1 cellular context compared by ENCODE assay signal in the genomic region with DNA sequence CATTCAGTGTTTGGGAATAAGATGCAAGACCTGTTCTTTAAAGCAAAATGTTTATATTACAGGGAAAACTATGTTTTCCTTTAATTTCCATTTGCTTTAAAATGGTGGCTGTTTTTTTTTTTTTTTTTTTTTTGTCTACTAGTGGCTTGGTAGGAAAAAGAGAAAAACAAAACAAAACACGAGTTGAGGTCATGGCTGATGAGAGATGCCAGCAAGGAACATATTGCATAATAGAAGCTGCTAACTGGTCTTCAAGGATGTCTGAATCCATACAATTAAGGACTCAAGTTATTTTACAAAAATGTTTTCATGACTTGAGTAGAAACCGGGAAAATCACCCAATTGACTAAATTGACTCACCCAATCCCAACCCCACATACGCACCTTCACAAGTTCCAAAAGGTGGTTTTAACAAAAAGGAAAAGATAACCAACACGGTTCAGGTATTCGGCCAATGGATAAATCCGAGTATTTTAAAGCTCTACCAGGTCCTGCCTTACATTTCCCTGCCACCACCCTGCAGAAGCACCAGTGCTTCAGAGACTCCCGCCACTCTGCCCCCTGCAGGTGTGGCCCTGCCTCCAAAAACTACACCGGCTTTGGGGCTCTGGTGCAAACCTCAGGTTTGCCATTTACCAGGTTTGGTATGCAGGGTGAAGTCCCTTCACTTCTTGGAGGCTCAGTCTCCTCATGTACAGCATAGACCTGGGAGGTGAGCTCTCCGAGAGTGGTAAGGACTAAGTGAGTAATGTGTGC.
TF ChIP-seq lines count a peak whose summit lies in the region.

No MANE protein-coding gene starts in this region.

TF ChIP-seq in GM23338, 12 proteins besides CTCF, POLR2A, EP300 and RAD21 (continued from another document):
- TF ChIP-seq, protein P1, sequence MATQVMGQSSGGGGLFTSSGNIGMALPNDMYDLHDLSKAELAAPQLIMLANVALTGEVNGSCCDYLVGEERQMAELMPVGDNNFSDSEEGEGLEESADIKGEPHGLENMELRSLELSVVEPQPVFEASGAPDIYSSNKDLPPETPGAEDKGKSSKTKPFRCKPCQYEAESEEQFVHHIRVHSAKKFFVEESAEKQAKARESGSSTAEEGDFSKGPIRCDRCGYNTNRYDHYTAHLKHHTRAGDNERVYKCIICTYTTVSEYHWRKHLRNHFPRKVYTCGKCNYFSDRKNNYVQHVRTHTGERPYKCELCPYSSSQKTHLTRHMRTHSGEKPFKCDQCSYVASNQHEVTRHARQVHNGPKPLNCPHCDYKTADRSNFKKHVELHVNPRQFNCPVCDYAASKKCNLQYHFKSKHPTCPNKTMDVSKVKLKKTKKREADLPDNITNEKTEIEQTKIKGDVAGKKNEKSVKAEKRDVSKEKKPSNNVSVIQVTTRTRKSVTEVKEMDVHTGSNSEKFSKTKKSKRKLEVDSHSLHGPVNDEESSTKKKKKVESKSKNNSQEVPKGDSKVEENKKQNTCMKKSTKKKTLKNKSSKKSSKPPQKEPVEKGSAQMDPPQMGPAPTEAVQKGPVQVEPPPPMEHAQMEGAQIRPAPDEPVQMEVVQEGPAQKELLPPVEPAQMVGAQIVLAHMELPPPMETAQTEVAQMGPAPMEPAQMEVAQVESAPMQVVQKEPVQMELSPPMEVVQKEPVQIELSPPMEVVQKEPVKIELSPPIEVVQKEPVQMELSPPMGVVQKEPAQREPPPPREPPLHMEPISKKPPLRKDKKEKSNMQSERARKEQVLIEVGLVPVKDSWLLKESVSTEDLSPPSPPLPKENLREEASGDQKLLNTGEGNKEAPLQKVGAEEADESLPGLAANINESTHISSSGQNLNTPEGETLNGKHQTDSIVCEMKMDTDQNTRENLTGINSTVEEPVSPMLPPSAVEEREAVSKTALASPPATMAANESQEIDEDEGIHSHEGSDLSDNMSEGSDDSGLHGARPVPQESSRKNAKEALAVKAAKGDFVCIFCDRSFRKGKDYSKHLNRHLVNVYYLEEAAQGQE (IDR thresholded peaks at IDR 0.05; ENCODE audit: unreplicated experiment) = no peak
- TF ChIP-seq EZH2 (IDR thresholded peaks at IDR 0.05; ENCODE audit: low read depth, unreplicated experiment) = no peak
- TF ChIP-seq, protein P2, sequence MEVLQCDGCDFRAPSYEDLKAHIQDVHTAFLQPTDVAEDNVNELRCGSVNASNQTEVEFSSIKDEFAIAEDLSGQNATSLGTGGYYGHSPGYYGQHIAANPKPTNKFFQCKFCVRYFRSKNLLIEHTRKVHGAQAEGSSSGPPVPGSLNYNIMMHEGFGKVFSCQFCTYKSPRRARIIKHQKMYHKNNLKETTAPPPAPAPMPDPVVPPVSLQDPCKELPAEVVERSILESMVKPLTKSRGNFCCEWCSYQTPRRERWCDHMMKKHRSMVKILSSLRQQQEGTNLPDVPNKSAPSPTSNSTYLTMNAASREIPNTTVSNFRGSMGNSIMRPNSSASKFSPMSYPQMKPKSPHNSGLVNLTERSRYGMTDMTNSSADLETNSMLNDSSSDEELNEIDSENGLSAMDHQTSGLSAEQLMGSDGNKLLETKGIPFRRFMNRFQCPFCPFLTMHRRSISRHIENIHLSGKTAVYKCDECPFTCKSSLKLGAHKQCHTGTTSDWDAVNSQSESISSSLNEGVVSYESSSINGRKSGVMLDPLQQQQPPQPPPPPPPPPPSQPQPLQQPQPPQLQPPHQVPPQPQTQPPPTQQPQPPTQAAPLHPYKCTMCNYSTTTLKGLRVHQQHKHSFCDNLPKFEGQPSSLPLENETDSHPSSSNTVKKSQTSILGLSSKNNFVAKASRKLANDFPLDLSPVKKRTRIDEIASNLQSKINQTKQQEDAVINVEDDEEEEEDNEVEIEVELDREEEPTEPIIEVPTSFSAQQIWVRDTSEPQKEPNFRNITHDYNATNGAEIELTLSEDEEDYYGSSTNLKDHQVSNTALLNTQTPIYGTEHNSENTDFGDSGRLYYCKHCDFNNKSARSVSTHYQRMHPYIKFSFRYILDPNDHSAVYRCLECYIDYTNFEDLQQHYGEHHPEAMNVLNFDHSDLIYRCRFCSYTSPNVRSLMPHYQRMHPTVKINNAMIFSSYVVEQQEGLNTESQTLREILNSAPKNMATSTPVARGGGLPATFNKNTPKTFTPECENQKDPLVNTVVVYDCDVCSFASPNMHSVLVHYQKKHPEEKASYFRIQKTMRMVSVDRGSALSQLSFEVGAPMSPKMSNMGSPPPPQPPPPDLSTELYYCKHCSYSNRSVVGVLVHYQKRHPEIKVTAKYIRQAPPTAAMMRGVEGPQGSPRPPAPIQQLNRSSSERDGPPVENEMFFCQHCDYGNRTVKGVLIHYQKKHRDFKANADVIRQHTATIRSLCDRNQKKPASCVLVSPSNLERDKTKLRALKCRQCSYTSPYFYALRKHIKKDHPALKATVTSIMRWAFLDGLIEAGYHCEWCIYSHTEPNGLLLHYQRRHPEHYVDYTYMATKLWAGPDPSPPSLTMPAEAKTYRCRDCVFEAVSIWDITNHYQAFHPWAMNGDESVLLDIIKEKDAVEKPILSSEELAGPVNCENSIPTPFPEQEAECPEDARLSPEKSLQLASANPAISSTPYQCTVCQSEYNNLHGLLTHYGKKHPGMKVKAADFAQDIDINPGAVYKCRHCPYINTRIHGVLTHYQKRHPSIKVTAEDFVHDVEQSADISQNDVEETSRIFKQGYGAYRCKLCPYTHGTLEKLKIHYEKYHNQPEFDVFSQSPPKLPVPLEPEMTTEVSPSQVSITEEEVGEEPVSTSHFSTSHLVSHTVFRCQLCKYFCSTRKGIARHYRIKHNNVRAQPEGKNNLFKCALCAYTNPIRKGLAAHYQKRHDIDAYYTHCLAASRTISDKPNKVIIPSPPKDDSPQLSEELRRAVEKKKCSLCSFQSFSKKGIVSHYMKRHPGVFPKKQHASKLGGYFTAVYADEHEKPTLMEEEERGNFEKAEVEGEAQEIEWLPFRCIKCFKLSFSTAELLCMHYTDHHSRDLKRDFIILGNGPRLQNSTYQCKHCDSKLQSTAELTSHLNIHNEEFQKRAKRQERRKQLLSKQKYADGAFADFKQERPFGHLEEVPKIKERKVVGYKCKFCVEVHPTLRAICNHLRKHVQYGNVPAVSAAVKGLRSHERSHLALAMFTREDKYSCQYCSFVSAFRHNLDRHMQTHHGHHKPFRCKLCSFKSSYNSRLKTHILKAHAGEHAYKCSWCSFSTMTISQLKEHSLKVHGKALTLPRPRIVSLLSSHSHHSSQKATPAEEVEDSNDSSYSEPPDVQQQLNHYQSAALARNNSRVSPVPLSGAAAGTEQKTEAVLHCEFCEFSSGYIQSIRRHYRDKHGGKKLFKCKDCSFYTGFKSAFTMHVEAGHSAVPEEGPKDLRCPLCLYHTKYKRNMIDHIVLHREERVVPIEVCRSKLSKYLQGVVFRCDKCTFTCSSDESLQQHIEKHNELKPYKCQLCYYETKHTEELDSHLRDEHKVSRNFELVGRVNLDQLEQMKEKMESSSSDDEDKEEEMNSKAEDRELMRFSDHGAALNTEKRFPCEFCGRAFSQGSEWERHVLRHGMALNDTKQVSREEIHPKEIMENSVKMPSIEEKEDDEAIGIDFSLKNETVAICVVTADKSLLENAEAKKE (CRISPR knock-in tag; IDR thresholded peaks at IDR 0.05) = no peak
- TF ChIP-seq JUNB (IDR thresholded peaks at IDR 0.05; ENCODE audit: unreplicated experiment) = no peak
- no peak for TF ChIP-seq CREB1 (CRISPR knock-in tag; IDR thresholded peaks at IDR 0.05; ENCODE audit: low read depth)
- no peak for TF ChIP-seq STAT1 (IDR thresholded peaks at IDR 0.05; ENCODE audit: unreplicated experiment)
- no peak for TF ChIP-seq ZNF114 (CRISPR knock-in tag; IDR thresholded peaks at IDR 0.05)
